35 cellular contexts compared by ENCODE assay signal in the genomic region with DNA sequence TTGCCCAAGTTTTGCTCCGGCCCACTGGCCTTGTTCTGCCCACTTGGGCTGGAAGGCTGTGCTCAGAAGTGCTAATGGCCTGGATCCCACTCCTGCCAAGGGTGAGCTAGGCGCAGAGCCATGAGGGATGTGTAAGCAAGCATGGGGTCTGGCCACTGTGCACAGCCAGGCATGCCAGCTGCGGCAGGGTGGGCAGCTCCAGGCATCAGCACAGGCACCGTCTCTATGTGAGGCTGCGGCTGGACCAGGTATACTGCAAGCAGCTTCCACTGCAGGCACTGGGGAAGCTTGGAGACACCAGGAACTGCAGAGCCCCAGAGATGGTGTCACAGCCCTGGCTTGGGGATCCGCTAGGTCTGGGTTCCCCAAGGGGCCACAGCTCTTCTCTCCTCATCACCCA.
"Had no signal": no experiment of that assay in that cellular context is flagged by ENCODE, and none has a peak within 500 bp of the region (broad histone marks: within the 10 kb centered on the region; RNA-seq: fewer than 3 reads in every experiment).

No MANE protein-coding gene starts in this region.

- DNase-seq: activated B cell treated with CpG ODN at 0.5 μM for 24 hours; activated CD4-positive, alpha-beta memory T cell treated with anti-CD3 and anti-CD28 coated beads for 36 hours; activated CD4-positive, alpha-beta T cell treated with anti-CD3 and anti-CD28 coated beads for 4 hours; activated CD4-positive, alpha-beta T cell treated with anti-CD3 and anti-CD28 coated beads, Interleukin-2, amount 10 ng/mL, durations not matched to agents 24 days and 14 days; activated CD4-positive, alpha-beta T cell treated with anti-CD3 and anti-CD28 coated beads, Interleukin-2, amount 50 U/mL, for 1 hour; activated CD4-positive, alpha-beta T cell treated with anti-CD3 and anti-CD28 coated beads, Interleukin-2, amount 50 U/mL, for 4 hours; activated CD4-positive, CD25-positive, alpha-beta regulatory T cell treated with anti-CD3 and anti-CD28 coated beads, Interleukin-2, amount 50 U/mL, for 72 hours; activated CD8-positive, alpha-beta memory T cell treated with anti-CD3 and anti-CD28 coated beads, Interleukin-2, amount 50 U/mL, for 4 hours; activated CD8-positive, alpha-beta T cell treated with anti-CD3 and anti-CD28 coated beads for 36 hours; activated effector memory CD4-positive, alpha-beta T cell treated with Interleukin-2 at 50 U/mL for 16 hours; activated gamma-delta T cell; activated naive CD4-positive, alpha-beta T cell treated with anti-CD3 and anti-CD28 coated beads, Interleukin-2, amount 10 ng/mL, durations not matched to agents 7 days and 5 days; activated naive CD4-positive, alpha-beta T cell treated with Interleukin-2 at 50 U/mL for 16 hours; activated naive CD8-positive, alpha-beta T cell treated with anti-CD3 and anti-CD28 coated beads, Interleukin-2, amount 10 ng/mL, durations not matched to agents 7 days and 5 days; activated naive CD8-positive, alpha-beta T cell treated with anti-CD3 and anti-CD28 coated beads, Interleukin-2, amount 50 U/mL, for 24 hours; activated T-cell treated with anti-CD3 and anti-CD28 coated beads for 4 hours; activated T-cell treated with anti-CD3 and anti-CD28 coated beads, Interleukin-2, amount 50 U/mL, for 24 hours; activated T-cell treated with anti-CD3 and anti-CD28 coated beads, Interleukin-2, amount 50 U/mL, for 48 hours; amygdala; anterior cingulate cortex; caudate nucleus; cerebellar nuclear complex; T-helper 1 cell; T-helper 2 cell; T-helper 9 cell had no signal

- H3K27ac Mint-ChIP-seq: activated B cell treated with CpG ODN at 0.5 μM for 24 hours; activated CD4-positive, alpha-beta memory T cell treated with anti-CD3 and anti-CD28 coated beads for 36 hours; activated CD4-positive, alpha-beta T cell treated with anti-CD3 and anti-CD28 coated beads, Interleukin-2, amount 10 ng/mL, durations not matched to agents 24 days and 14 days; activated CD8-positive, alpha-beta T cell treated with anti-CD3 and anti-CD28 coated beads for 36 hours; activated naive CD4-positive, alpha-beta T cell treated with anti-CD3 and anti-CD28 coated beads, Interleukin-2, amount 10 ng/mL, durations not matched to agents 7 days and 5 days; activated naive CD4-positive, alpha-beta T cell treated with anti-CD3 and anti-CD28 coated beads, Interleukin-2, amount 50 U/mL, for 24 hours; activated naive CD8-positive, alpha-beta T cell; activated naive CD8-positive, alpha-beta T cell treated with anti-CD3 and anti-CD28 coated beads, Interleukin-2, amount 10 ng/mL, durations not matched to agents 7 days and 5 days; activated naive CD8-positive, alpha-beta T cell treated with anti-CD3 and anti-CD28 coated beads, Interleukin-2, amount 50 U/mL, for 24 hours; activated T-cell treated with anti-CD3 and anti-CD28 coated beads, Interleukin-2, amount 50 U/mL, for 24 hours; activated T-helper 2 cell treated with anti-CD3 and anti-CD28 coated beads, Interferon-gamma antibody, Interleukin-2, Interleukin-4, amounts not matched to agents 10 μg/mL and 5 μg/mL and 100 μg/mL, durations not matched to agents 14 hours and 24 hours and 36 hours; brain; T-helper 1 cell treated with Interleukin-12 subunit alpha and Interleukin-12 subunit beta and Interleukin-4 antibody, amounts not matched to agents 30 μg/mL and 1 μg/mL, for 36 hours; T-helper 2 cell treated with Interferon-gamma antibody and Interleukin-4, amounts not matched to agents 5 μg/mL and 100 μg/mL, for 36 hours had no signal

- ATAC-seq: activated CD8-positive, alpha-beta T cell treated with anti-CD3 and anti-CD28 coated beads for 36 hours; activated naive CD8-positive, alpha-beta T cell treated with anti-CD3 and anti-CD28 coated beads, Interleukin-2, amount 50 U/mL, for 24 hours had no signal

- H3K36me3 ChIP-seq: ascending aorta, cardiac muscle cell had no signal

- H3K4me1 ChIP-seq: ascending aorta had no signal

- H3K27me3 Mint-ChIP-seq: activated B cell treated with CpG ODN at 0.5 μM for 24 hours; activated CD4-positive, alpha-beta memory T cell treated with anti-CD3 and anti-CD28 coated beads for 36 hours; activated CD4-positive, alpha-beta T cell treated with anti-CD3 and anti-CD28 coated beads, Interleukin-2, amount 10 ng/mL, durations not matched to agents 24 days and 14 days; activated CD8-positive, alpha-beta T cell treated with anti-CD3 and anti-CD28 coated beads for 36 hours; activated naive CD4-positive, alpha-beta T cell treated with anti-CD3 and anti-CD28 coated beads, Interleukin-2, amount 10 ng/mL, durations not matched to agents 7 days and 5 days; activated naive CD4-positive, alpha-beta T cell treated with anti-CD3 and anti-CD28 coated beads, Interleukin-2, amount 50 U/mL, for 24 hours; activated naive CD8-positive, alpha-beta T cell; activated naive CD8-positive, alpha-beta T cell treated with anti-CD3 and anti-CD28 coated beads, Interleukin-2, amount 10 ng/mL, durations not matched to agents 7 days and 5 days; activated naive CD8-positive, alpha-beta T cell treated with anti-CD3 and anti-CD28 coated beads, Interleukin-2, amount 50 U/mL, for 24 hours; activated T-cell treated with anti-CD3 and anti-CD28 coated beads, Interleukin-2, amount 50 U/mL, for 24 hours; central memory CD8-positive, alpha-beta T cell had no signal

- H3K4me3 ChIP-seq: ascending aorta, cardiac muscle cell had no signal

- H3K27ac ChIP-seq: ascending aorta, cardiac muscle cell, VCaP had no signal

- H3K36me3 Mint-ChIP-seq: activated CD4-positive, alpha-beta memory T cell treated with anti-CD3 and anti-CD28 coated beads for 36 hours; activated naive CD4-positive, alpha-beta T cell treated with anti-CD3 and anti-CD28 coated beads, Interleukin-2, amount 10 ng/mL, durations not matched to agents 7 days and 5 days; activated naive CD4-positive, alpha-beta T cell treated with anti-CD3 and anti-CD28 coated beads, Interleukin-2, amount 50 U/mL, for 24 hours; activated naive CD8-positive, alpha-beta T cell; activated naive CD8-positive, alpha-beta T cell treated with anti-CD3 and anti-CD28 coated beads, Interleukin-2, amount 10 ng/mL, durations not matched to agents 7 days and 5 days; brain had no signal

- H3K9me3 ChIP-seq: ascending aorta had no signal

- H3K4me1 Mint-ChIP-seq: activated B cell treated with CpG ODN at 0.5 μM for 24 hours; activated CD4-positive, alpha-beta T cell treated with anti-CD3 and anti-CD28 coated beads, Interleukin-2, amount 10 ng/mL, durations not matched to agents 24 days and 14 days; activated naive CD4-positive, alpha-beta T cell treated with anti-CD3 and anti-CD28 coated beads, Interleukin-2, amount 10 ng/mL, durations not matched to agents 7 days and 5 days; activated naive CD4-positive, alpha-beta T cell treated with anti-CD3 and anti-CD28 coated beads, Interleukin-2, amount 50 U/mL, for 24 hours; activated naive CD8-positive, alpha-beta T cell treated with anti-CD3 and anti-CD28 coated beads, Interleukin-2, amount 10 ng/mL, durations not matched to agents 7 days and 5 days; activated naive CD8-positive, alpha-beta T cell treated with anti-CD3 and anti-CD28 coated beads, Interleukin-2, amount 50 U/mL, for 24 hours; brain; central memory CD8-positive, alpha-beta T cell had no signal

- H3K9me3 Mint-ChIP-seq: activated CD4-positive, alpha-beta T cell treated with anti-CD3 and anti-CD28 coated beads, Interleukin-2, amount 10 ng/mL, durations not matched to agents 24 days and 14 days; activated CD8-positive, alpha-beta T cell treated with anti-CD3 and anti-CD28 coated beads for 36 hours; activated naive CD4-positive, alpha-beta T cell treated with anti-CD3 and anti-CD28 coated beads, Interleukin-2, amount 50 U/mL, for 24 hours; T-helper 1 cell treated with Interleukin-12 subunit alpha and Interleukin-12 subunit beta and Interleukin-4 antibody, amounts not matched to agents 30 μg/mL and 1 μg/mL, for 36 hours had no signal

- H3K27me3 ChIP-seq: ascending aorta, cardiac muscle cell had no signal

- H3K4me3 Mint-ChIP-seq: activated B cell treated with CpG ODN at 0.5 μM for 24 hours; activated CD4-positive, alpha-beta memory T cell treated with anti-CD3 and anti-CD28 coated beads for 36 hours; activated CD4-positive, alpha-beta T cell treated with anti-CD3 and anti-CD28 coated beads, Interleukin-2, amount 10 ng/mL, durations not matched to agents 24 days and 14 days; activated CD8-positive, alpha-beta T cell treated with anti-CD3 and anti-CD28 coated beads for 36 hours; activated naive CD4-positive, alpha-beta T cell treated with anti-CD3 and anti-CD28 coated beads, Interleukin-2, amount 10 ng/mL, durations not matched to agents 7 days and 5 days; activated naive CD4-positive, alpha-beta T cell treated with anti-CD3 and anti-CD28 coated beads, Interleukin-2, amount 50 U/mL, for 24 hours; activated naive CD8-positive, alpha-beta T cell; activated naive CD8-positive, alpha-beta T cell treated with anti-CD3 and anti-CD28 coated beads, Interleukin-2, amount 10 ng/mL, durations not matched to agents 7 days and 5 days; activated naive CD8-positive, alpha-beta T cell treated with anti-CD3 and anti-CD28 coated beads, Interleukin-2, amount 50 U/mL, for 24 hours; activated T-cell treated with anti-CD3 and anti-CD28 coated beads, Interleukin-2, amount 50 U/mL, for 24 hours; brain; central memory CD8-positive, alpha-beta T cell; T-helper 1 cell treated with Interleukin-12 subunit alpha and Interleukin-12 subunit beta and Interleukin-4 antibody, amounts not matched to agents 30 μg/mL and 1 μg/mL, for 36 hours; T-helper 2 cell treated with Interferon-gamma antibody and Interleukin-4, amounts not matched to agents 5 μg/mL and 100 μg/mL, for 36 hours had no signal
